9 cellular contexts compared by ENCODE assay signal in the genomic region with DNA sequence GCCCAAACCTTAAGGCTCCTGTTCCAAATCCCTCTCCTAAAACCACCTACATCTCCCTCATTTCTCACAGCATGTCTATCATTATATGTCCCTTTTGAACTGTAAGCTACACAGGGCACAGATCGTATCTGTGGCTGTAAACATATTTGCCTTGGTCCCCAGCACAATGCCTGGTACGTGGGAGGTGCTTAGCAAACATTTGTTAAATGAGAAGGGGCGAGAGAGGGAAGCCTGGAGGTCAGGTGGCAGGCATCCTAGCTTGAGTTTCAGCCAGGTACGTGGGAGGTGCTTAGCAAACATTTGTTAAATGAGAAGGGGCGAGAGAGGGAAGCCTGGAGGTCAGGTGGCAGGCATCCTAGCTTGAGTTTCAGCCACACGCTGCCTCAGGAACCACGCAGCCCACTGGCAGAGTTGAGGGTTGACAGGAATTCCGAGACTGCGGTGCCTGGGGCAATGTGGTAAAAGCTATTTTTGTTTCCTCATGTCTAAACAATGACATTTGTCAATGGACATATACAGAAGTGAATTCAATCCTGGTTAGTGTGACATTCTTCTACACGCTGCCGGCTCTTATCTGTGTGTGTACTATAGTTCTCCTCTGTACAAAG.
A peak's percentile ranks its signal among the peaks of the same experiment; 100 is the strongest.
DNase-seq lines count a peak whose midpoint lies in the region; ATAC-seq, FAIRE-seq and TF ChIP-seq lines count a peak whose summit lies in the region.
"Had no signal": no experiment of that assay in that cellular context is flagged by ENCODE, and none has a peak within 500 bp of the region (broad histone marks: within the 10 kb centered on the region; RNA-seq: fewer than 3 reads in every experiment).

No MANE protein-coding gene starts in this region.

- DNase-seq in SIG-M5 treated with dmso at 0.1 percent for 504 hours (lab: John Stamatoyannopoulos, UW; ENCODE audit: unreplicated experiment) = peak; percentile 14
- no peak for DNase-seq in SIG-M5 (lab: John Stamatoyannopoulos, UW)
- DNase-seq in astrocyte (ENCODE audit: low read depth) = peak; percentile 50
- peak; percentile 33 for DNase-seq in iPS-NIHi11 (ENCODE audit: low spot score)
- no peak for DNase-seq in mesenteric fat pad (ENCODE audit: low spot score)
- DNase-seq in T-cell = no peak
- no peak for DNase-seq in NCI-H2081 treated with DMSO at 0.1 percent for 48 hours (lab: John Stamatoyannopoulos, UW)
- DNase-seq in cerebellum (ENCODE audit: low spot score) = no peak
- DNase-seq: activated T-cell treated with anti-CD3 and anti-CD28 coated beads, Interleukin-2, amount 50 U/mL, for 1 hour had no signal

- no peak overlapping the region for H3K9ac ChIP-seq in astrocyte (ENCODE audit: low read length)

- H3K4me3 Mint-ChIP-seq in astrocyte (ENCODE audit: unreplicated experiment) (peak overlapping the region; percentile 9), T-cell (no peak overlapping the region)

- no peaks in the 10 kb centered on the region for H3K9me3 ChIP-seq in astrocyte (ENCODE audit: insufficient read depth, low read depth, low read length)

- H3K36me3 ChIP-seq in astrocyte (ENCODE audit: insufficient read depth, low read length) = no peaks in the 10 kb centered on the region

- POLR2A ChIA-PET in T-cell (lab: Charles Lee) = no interaction called here

- H4K20me1 ChIP-seq in astrocyte (ENCODE audit: insufficient read depth, low read length) = no peaks in the 10 kb centered on the region

- peaks cover 21% of the 10 kb centered on the region for H3K4me1 ChIP-seq in astrocyte (ENCODE audit: insufficient read depth, low read length)

- no peak overlapping the region for H2AFZ ChIP-seq in astrocyte (ENCODE audit: low read depth, low read length)

- no peaks in the 10 kb centered on the region for H3K79me2 ChIP-seq in astrocyte (ENCODE audit: insufficient read depth, low read length)

- H3K36me3 Mint-ChIP-seq in astrocyte (ENCODE audit: low read depth, unreplicated experiment) (no peaks in the 10 kb centered on the region), T-cell (no peaks in the 10 kb centered on the region)

- CTCF ChIA-PET in T-cell (lab: Charles Lee) = interaction anchor here in 1 of 2 donors (1.5 kb wide), 1 partner anchor 10 kb away, joined by 4 read pairs; no protein-coding TSS in a partner anchor

- H3K4me3 ChIP-seq in astrocyte (ENCODE audit: insufficient read depth, low read depth, low read length) = no peak overlapping the region

- peak overlapping the region; percentile 27 for H3K4me2 ChIP-seq in astrocyte (ENCODE audit: low read length)

- no peak for ATAC-seq in T-cell (replicated peaks in 1 of 4)

- H3K27ac ChIP-seq in astrocyte (ENCODE audit: low read depth, low read length) = no peak overlapping the region

- H3K9me3 Mint-ChIP-seq in astrocyte (ENCODE audit: unreplicated experiment) (no peaks in the 10 kb centered on the region), T-cell (no peaks in the 10 kb centered on the region)

- H3K27me3 ChIP-seq in astrocyte (ENCODE audit: insufficient read depth, low read length) = no peaks in the 10 kb centered on the region

- H3K4me1 Mint-ChIP-seq in astrocyte (ENCODE audit: low read depth, unreplicated experiment) (peaks cover 56% of the 10 kb centered on the region), T-cell (no peaks in the 10 kb centered on the region)

- TF ChIP-seq CTCF in astrocyte (IDR thresholded peaks at IDR 0.05; ENCODE audit: insufficient read depth, low read depth, low read length) = no peak

- H3K27me3 Mint-ChIP-seq in astrocyte (ENCODE audit: low read depth, unreplicated experiment) (no peaks in the 10 kb centered on the region), T-cell (peaks cover 3 to 22% of the 10 kb centered on the region in 2 donors)

- FAIRE-seq in astrocyte (lab: Jason Lieb, UNC) = no peak

- H3K27ac Mint-ChIP-seq in astrocyte (ENCODE audit: unreplicated experiment) = peak overlapping the region; percentile 67
- H3K27ac Mint-ChIP-seq in T-cell = no peak overlapping the region

Comparison
In these comparisons a context has a peak if more than half of its experiments do, and no peak if none do; other contexts are left out.
1. DNase-seq: peak in SIG-M5 treated with dmso at 0.1 percent for 504 hours (single experiment), astrocyte (single experiment) and iPS-NIHi11 (single experiment); none in SIG-M5 (single experiment), mesenteric fat pad (single experiment), T-cell (0 of 34), NCI-H2081 treated with DMSO at 0.1 percent for 48 hours (single experiment) and cerebellum (single experiment).